Comparison of ENCODE assay signal across 1 cellular context in genomic region chr20:13638496-13639477, GRCh38.
TF ChIP-seq lines count a peak whose summit lies in the region.

A gene with protein sequence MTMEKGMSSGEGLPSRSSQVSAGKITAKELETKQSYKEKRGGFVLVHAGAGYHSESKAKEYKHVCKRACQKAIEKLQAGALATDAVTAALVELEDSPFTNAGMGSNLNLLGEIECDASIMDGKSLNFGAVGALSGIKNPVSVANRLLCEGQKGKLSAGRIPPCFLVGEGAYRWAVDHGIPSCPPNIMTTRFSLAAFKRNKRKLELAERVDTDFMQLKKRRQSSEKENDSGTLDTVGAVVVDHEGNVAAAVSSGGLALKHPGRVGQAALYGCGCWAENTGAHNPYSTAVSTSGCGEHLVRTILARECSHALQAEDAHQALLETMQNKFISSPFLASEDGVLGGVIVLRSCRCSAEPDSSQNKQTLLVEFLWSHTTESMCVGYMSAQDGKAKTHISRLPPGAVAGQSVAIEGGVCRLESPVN (minus strand): TSS chr20:13638932. CDS start chr20:13630078, 8,854 bp downstream.

TF ChIP-seq in K562, 482 proteins besides CTCF, POLR2A, EP300 and RAD21 (continued from another document and continues in another):
- TF ChIP-seq ETV5 (CRISPR knock-in tag; IDR thresholded peaks at IDR 0.05; ENCODE audit: low read depth) (peak; percentile 15; the same call in 1 of the 2 replicates), CBX5 (IDR thresholded peaks at IDR 0.05; ENCODE audit: borderline replicate concordance, low read depth) (no peak), JUND (IDR thresholded peaks at IDR 0.05; ENCODE audit: borderline replicate concordance, low read depth, low read length) (peak; percentile 44; the same call in 1 of the 2 replicates), JUND (tag; IDR thresholded peaks at IDR 0.05; ENCODE audit: borderline replicate concordance, low read depth, low read length) (no peak), NR2C2 (CRISPR knock-in tag; IDR thresholded peaks at IDR 0.05) (peak; percentile 68), NR2C2 (tag; IDR thresholded peaks at IDR 0.05) (peak; percentile 94), ZNF511 (CRISPR knock-in tag; IDR thresholded peaks at IDR 0.05) (peak; percentile 76; the same call in 1 of the 2 replicates), CREB1 (IDR thresholded peaks at IDR 0.05) (no peak; the same call in 1 of the 2 replicates), CREB1 (CRISPR knock-in tag; IDR thresholded peaks at IDR 0.05) (peak; percentile 76), E2F6 (IDR thresholded peaks at IDR 0.05; ENCODE audit: borderline replicate concordance in 1 of 2, extremely low read depth in 1 of 2, insufficient read depth in 1 of 2, insufficient read length in 1 of 2, low read depth in 1 of 2, low read length in 1 of 2, poor library complexity in 1 of 2, severe bottlenecking in 1 of 2) (peak in 1 of 2 experiments; percentile 15), ARID3B (CRISPR knock-in tag; IDR thresholded peaks at IDR 0.05; ENCODE audit: borderline replicate concordance) (0 out of 2 replicates have a peak, but pooled peaks have one; percentile 53), C11orf30 (IDR thresholded peaks at IDR 0.05; ENCODE audit: low read depth) (0 out of 2 replicates have a peak, but pooled peaks have one; percentile 17), TFE3 (CRISPR knock-in tag; IDR thresholded peaks at IDR 0.05) (peak; percentile 54), ZNF212 (CRISPR knock-in tag; IDR thresholded peaks at IDR 0.05) (no peak), MAZ (CRISPR knock-in tag; conservative IDR thresholded peaks at IDR 0.05 in 1 of 2, IDR thresholded peaks at IDR 0.05 in 1 of 2) (peak in 1 of 2 experiments; percentile 59; a peak in 1 of 4 replicates), GABPB1 (CRISPR knock-in tag; IDR thresholded peaks at IDR 0.05) (peak; percentile 96), SUPT5H (IDR thresholded peaks at IDR 0.05) (peak; percentile 66), NR2C1 (IDR thresholded peaks at IDR 0.05) (peak; percentile 86), NR2C1 (tag; IDR thresholded peaks at IDR 0.05) (peak; percentile 86), COPS2 (conservative IDR thresholded peaks at IDR 0.05) (no peak), ARID1B (IDR thresholded peaks at IDR 0.05) (no peak), MYC (IDR thresholded peaks at IDR 0.05; ENCODE audit: low read depth, low read length) (peak; percentile 36; the same call in 1 of the 2 replicates), MYC (CRISPR knock-in tag; IDR thresholded peaks at IDR 0.05; ENCODE audit: borderline replicate concordance, low read depth) (no peak), TARDBP (IDR thresholded peaks at IDR 0.05) (no peak), SIN3B (IDR thresholded peaks at IDR 0.05; ENCODE audit: low read depth) (peak; percentile 34; the same call in 1 of the 2 replicates), ARID4B (CRISPR knock-in tag; IDR thresholded peaks at IDR 0.05) (peak; percentile 83), EGR1 (conservative IDR thresholded peaks at IDR 0.05) (peak; percentile 79), RBBP5 (IDR thresholded peaks at IDR 0.05; ENCODE audit: borderline replicate concordance, insufficient read depth, low read length, poor library complexity, severe bottlenecking) (peak; percentile 92), MBD2 (IDR thresholded peaks at IDR 0.05; ENCODE audit: borderline replicate concordance, low read depth) (peak; percentile 58; the same call in 1 of the 2 replicates), ZNF184 (CRISPR knock-in tag; IDR thresholded peaks at IDR 0.05) (no peak)
- TF ChIP-seq, protein P1, sequence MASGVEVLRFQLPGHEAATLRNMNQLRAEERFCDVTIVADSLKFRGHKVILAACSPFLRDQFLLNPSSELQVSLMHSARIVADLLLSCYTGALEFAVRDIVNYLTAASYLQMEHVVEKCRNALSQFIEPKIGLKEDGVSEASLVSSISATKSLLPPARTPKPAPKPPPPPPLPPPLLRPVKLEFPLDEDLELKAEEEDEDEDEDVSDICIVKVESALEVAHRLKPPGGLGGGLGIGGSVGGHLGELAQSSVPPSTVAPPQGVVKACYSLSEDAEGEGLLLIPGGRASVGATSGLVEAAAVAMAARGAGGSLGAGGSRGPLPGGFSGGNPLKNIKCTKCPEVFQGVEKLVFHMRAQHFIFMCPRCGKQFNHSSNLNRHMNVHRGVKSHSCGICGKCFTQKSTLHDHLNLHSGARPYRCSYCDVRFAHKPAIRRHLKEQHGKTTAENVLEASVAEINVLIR (CRISPR knock-in tag; IDR thresholded peaks at IDR 0.05): 0 out of 2 replicates have a peak, but pooled peaks have one; percentile 35
- TF ChIP-seq, protein P2, sequence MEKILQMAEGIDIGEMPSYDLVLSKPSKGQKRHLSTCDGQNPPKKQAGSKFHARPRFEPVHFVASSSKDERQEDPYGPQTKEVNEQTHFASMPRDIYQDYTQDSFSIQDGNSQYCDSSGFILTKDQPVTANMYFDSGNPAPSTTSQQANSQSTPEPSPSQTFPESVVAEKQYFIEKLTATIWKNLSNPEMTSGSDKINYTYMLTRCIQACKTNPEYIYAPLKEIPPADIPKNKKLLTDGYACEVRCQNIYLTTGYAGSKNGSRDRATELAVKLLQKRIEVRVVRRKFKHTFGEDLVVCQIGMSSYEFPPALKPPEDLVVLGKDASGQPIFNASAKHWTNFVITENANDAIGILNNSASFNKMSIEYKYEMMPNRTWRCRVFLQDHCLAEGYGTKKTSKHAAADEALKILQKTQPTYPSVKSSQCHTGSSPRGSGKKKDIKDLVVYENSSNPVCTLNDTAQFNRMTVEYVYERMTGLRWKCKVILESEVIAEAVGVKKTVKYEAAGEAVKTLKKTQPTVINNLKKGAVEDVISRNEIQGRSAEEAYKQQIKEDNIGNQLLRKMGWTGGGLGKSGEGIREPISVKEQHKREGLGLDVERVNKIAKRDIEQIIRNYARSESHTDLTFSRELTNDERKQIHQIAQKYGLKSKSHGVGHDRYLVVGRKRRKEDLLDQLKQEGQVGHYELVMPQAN (IDR thresholded peaks at IDR 0.05; ENCODE audit: borderline replicate concordance): peak; percentile 82; the same call in 1 of the 2 replicates
- TF ChIP-seq, protein P3, sequence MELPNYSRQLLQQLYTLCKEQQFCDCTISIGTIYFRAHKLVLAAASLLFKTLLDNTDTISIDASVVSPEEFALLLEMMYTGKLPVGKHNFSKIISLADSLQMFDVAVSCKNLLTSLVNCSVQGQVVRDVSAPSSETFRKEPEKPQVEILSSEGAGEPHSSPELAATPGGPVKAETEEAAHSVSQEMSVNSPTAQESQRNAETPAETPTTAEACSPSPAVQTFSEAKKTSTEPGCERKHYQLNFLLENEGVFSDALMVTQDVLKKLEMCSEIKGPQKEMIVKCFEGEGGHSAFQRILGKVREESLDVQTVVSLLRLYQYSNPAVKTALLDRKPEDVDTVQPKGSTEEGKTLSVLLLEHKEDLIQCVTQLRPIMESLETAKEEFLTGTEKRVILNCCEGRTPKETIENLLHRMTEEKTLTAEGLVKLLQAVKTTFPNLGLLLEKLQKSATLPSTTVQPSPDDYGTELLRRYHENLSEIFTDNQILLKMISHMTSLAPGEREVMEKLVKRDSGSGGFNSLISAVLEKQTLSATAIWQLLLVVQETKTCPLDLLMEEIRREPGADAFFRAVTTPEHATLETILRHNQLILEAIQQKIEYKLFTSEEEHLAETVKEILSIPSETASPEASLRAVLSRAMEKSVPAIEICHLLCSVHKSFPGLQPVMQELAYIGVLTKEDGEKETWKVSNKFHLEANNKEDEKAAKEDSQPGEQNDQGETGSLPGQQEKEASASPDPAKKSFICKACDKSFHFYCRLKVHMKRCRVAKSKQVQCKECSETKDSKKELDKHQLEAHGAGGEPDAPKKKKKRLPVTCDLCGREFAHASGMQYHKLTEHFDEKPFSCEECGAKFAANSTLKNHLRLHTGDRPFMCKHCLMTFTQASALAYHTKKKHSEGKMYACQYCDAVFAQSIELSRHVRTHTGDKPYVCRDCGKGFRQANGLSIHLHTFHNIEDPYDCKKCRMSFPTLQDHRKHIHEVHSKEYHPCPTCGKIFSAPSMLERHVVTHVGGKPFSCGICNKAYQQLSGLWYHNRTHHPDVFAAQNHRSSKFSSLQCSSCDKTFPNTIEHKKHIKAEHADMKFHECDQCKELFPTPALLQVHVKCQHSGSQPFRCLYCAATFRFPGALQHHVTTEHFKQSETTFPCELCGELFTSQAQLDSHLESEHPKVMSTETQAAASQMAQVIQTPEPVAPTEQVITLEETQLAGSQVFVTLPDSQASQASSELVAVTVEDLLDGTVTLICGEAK (IDR thresholded peaks at IDR 0.05): peak; percentile 92
- TF ChIP-seq, protein P3 (CRISPR knock-in tag; IDR thresholded peaks at IDR 0.05): no peak
